In the genomic region with DNA sequence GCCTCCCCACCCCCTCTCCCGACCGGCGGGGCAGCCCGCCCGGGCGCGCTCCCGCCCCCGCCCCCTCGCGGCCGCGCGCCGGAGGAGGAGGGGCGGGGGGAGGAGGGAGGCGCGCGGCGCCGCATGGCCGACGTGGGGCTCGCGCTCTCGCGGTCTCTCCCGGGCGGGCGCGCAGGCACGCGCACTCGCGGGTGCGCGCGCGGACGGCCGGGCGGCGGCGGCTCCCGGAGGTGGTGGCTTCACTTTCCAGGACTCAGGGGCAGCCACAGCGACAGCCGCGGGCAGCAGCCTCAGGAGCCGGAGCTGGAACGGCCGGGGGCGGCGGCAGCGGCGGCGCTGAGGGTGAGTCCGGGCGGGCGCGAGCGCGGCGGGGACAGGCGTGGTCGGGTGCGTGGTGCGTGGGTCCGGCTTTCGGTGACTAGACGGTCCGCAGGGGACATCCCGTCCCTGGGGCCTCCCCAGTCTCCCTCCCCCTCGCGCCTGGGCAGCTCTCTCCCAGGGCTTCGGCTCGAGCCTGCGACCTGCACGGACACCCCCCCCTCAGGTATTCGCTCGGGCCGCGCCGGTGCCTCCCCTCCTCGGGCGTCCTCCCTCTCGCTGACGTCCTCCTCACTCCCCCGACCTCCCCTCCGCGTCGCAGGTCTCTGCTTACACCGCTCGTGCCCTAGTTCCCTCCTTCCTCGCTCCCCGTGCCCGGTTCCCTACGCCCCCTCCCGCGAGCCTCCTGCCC, we compare ENCODE assay signal across 8 cellular contexts. TPM values are rescaled to one million over a fixed set of nuclear protein-coding genes. Genes with fewer than 3 reads are reported as not detected.
DNase-seq lines count a peak whose midpoint lies in the region; ATAC-seq, FAIRE-seq and TF ChIP-seq lines count a peak whose summit lies in the region.

A gene (plus strand): TSS at position 407 of the 730 bp plus-strand sequence.

- H3K36me3 Mint-ChIP-seq in Calu3 (ENCODE audit: insufficient read depth, unreplicated experiment) = peaks cover 21% of the 10 kb centered on the region

- WGBS in adipose tissue, 3 donors = 0 to 1% (median 1%) methylated on average over 48 to 86 of the region's 99 CpGs
- 0 to 1% methylated on average over 67 to 99 of the region's 99 CpGs for WGBS in pancreas, 2 donors
- under 1% methylated on average over 96 of the region's 99 CpGs for WGBS in urinary bladder

- H3K4me3 ChIP-seq in SJCRH30 (peak within 1 kb of the TSS; percentile 97), cardiac muscle cell (peak within 1 kb of the TSS; percentile 98), pancreas (peak within 1 kb of the TSS; percentile 78 to 89 (median 86)), urinary bladder (ENCODE audit: low read depth, low read length) (peak within 1 kb of the TSS; percentile 97)

- peaks cover 43% of the 10 kb centered on the region for H3K27me3 Mint-ChIP-seq in Calu3 (ENCODE audit: unreplicated experiment)

- H3K4me1 ChIP-seq in SJCRH30 = peaks cover 5% of the 10 kb centered on the region; the same call in 1 of the 2 replicates
- peaks cover 14% of the 10 kb centered on the region for H3K4me1 ChIP-seq in cardiac muscle cell (ENCODE audit: low read depth)
- H3K4me1 ChIP-seq in pancreas = peaks cover 3 to 11% (median 7%) of the 10 kb centered on the region in 3 donors
- no peaks in the 10 kb centered on the region for H3K4me1 ChIP-seq in urinary bladder (ENCODE audit: insufficient read depth)

- no peak for FAIRE-seq in pancreas (lab: Jason Lieb, UNC)

- H3K27ac Mint-ChIP-seq in Calu3 (ENCODE audit: unreplicated experiment) = peak within 1 kb of the TSS; percentile 76

- DNase-seq in Calu3 = peak; percentile 75
- peak; percentile 26 for DNase-seq in HPDE6-E6E7 (ENCODE audit: extremely low spot score)
- peak; percentile 83 to 88 for DNase-seq in SJCRH30
- peak; percentile 78 to 84 for DNase-seq in cardiac muscle cell (ENCODE audit: low read depth in 1 of 2, low spot score in 1 of 2)
- peak; percentile 72 to 88 (median 78) for DNase-seq in pancreas

- ATAC-seq in GM21360 (IDR thresholded peaks at IDR 0.05; ENCODE audit: unreplicated experiment) = peak; percentile 66
- ATAC-seq in pancreas = peak; percentile 90 to 95 (median 92)

- H3K36me3 ChIP-seq in SJCRH30 (no peaks in the 10 kb centered on the region), cardiac muscle cell (no peaks in the 10 kb centered on the region), pancreas (no peaks in the 10 kb centered on the region), urinary bladder (ENCODE audit: insufficient read depth) (no peaks in the 10 kb centered on the region)

- intact Hi-C loops in Calu3 (cut with micrococcal nuclease; ENCODE audit: unreplicated experiment) (loop anchor here (10.0 kb wide), 1 partner anchor 662 kb away; no protein-coding TSS in a partner anchor), pancreas (cut with DNase I) (no loop called here)

- H3K9me3 ChIP-seq in SJCRH30 (replicated peaks) = no peaks in the 10 kb centered on the region
- no peaks in the 10 kb centered on the region for H3K9me3 ChIP-seq in cardiac muscle cell (ENCODE audit: low read depth)
- H3K9me3 ChIP-seq in pancreas = no peaks in the 10 kb centered on the region

- TF ChIP-seq CTCF in Calu3 (IDR thresholded peaks at IDR 0.05; ENCODE audit: unreplicated experiment) (no peak), cardiac muscle cell (IDR thresholded peaks at IDR 0.05; ENCODE audit: low read depth, low read length) (no peak), pancreas (IDR thresholded peaks at IDR 0.05) (no peak)

- peak within 1 kb of the TSS; percentile 84 for H3K4me3 Mint-ChIP-seq in Calu3 (ENCODE audit: low read depth, unreplicated experiment)

- H3K27me3 ChIP-seq in SJCRH30 = no peaks in the 10 kb centered on the region
- no peaks in the 10 kb centered on the region for H3K27me3 ChIP-seq in cardiac muscle cell
- peaks cover 0 to 13% (median 4%) of the 10 kb centered on the region in 4 donors for H3K27me3 ChIP-seq in pancreas

- CTCF ChIA-PET in Calu3 (lab: Charles Lee) = no interaction called here

- peaks cover 8% of the 10 kb centered on the region for H3K4me1 Mint-ChIP-seq in Calu3 (ENCODE audit: low read depth, unreplicated experiment)

- H3K9me3 Mint-ChIP-seq in Calu3 (ENCODE audit: low read depth, unreplicated experiment) = no peaks in the 10 kb centered on the region

- H3K27ac ChIP-seq in SJCRH30 (peak within 1 kb of the TSS; percentile 52), adipose tissue (ENCODE audit: low read depth, low read length) (peak within 1 kb of the TSS; percentile 13), cardiac muscle cell (peak within 1 kb of the TSS; percentile 81), pancreas (peak within 1 kb of the TSS; percentile 4 to 62 (median 54)), urinary bladder (ENCODE audit: low read depth) (peak within 1 kb of the TSS; percentile 72)

- no TSS peak for BruUV-seq in Calu3 (replicated peaks; lab: Mats Ljungman, UMichigan)

RNA-seq across cellular contexts. Expression of the gene that starts here (rescaled TPM):
- total RNA-seq in Calu3 (2022) = 19.1 and 25.1 TPM in 2 replicates
- total RNA-seq in SJCRH30 (2014; rRNA removed; shearing (Covaris generic)) = 94.6 and 96.3 TPM in 2 replicates
- 10 to 100 TPM in 2 of 3 donors, 1 to 10 TPM in 1; 5.5 to 32.2 (median 24.3) TPM for polyA plus RNA-seq in adipose tissue
- 139 and 140 TPM in 2 replicates for total RNA-seq in cardiac muscle cell
- polyA plus RNA-seq in cardiac muscle cell = 246 and 290 TPM in 2 replicates
- total RNA-seq in pancreas = 10 to 100 TPM in 1 of 6 donors, 1 to 10 TPM in 5; 3.7 to 11.6 (median 6.0) TPM
- 1 to 10 TPM; 3.3 to 6.9 TPM for polyA plus RNA-seq in pancreas
- total RNA-seq in urinary bladder = 120 TPM
- polyA plus RNA-seq in urinary bladder = 36.3 TPM

Comparison
In these comparisons a context has a peak if more than half of its experiments do, and no peak if none do; other contexts are left out.
1. Peak in every context shown above with its lines: DNase-seq, ATAC-seq, H3K4me3 ChIP-seq and H3K27ac ChIP-seq.
2. DNase-seq: peak in every context shown above with its lines; median percentile 86 in SJCRH30; 81 in cardiac muscle cell; 78 in pancreas; 75 in Calu3; 26 in HPDE6-E6E7.
3. H3K27ac ChIP-seq: peak in every context shown above with its lines; median percentile 81 in cardiac muscle cell; 72 in urinary bladder; 54 in pancreas; 52 in SJCRH30; 13 in adipose tissue.